11 cellular contexts compared by ENCODE assay signal in the genomic region with DNA sequence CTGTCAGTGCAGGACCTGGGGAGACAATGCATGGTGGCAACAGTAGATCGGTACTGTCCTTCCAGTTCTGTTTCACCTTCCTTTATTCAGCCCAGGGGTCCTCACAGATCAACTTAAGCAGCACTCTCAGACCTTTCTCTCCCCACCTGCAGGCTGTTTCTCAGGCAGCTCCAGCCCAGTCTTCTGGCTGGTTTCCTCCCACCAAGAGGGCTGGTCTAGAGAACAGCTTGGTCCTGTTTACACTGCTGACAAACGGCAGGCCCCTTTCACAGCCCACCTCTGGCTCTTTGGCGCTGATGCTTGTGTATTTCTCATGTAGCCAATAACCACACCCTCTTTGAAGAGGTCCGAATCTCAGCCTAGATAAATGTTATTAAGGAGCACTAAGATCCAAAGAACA.
DNase-seq lines count a peak whose midpoint lies in the region; ATAC-seq and TF ChIP-seq lines count a peak whose summit lies in the region.
"Had no signal": no experiment of that assay in that cellular context is flagged by ENCODE, and none has a peak within 500 bp of the region (broad histone marks: within the 10 kb centered on the region; RNA-seq: fewer than 3 reads in every experiment).

No MANE protein-coding gene starts in this region.

- no peak for TF ChIP-seq CTCF in fibroblast of the aortic adventitia (IDR thresholded peaks at IDR 0.05; ENCODE audit: insufficient read depth, low read length)

- H3K36me3 Mint-ChIP-seq in activated naive CD4-positive, alpha-beta T cell treated with anti-CD3 and anti-CD28 coated beads, Interleukin-2, amount 50 U/mL, for 24 hours = peaks cover 22% of the 10 kb centered on the region

- H3K4me3 ChIP-seq in fibroblast of the aortic adventitia (ENCODE audit: low read depth, low read length) = no peak overlapping the region

- peak overlapping the region; percentile 76 for H3K27ac Mint-ChIP-seq in activated naive CD4-positive, alpha-beta T cell treated with anti-CD3 and anti-CD28 coated beads, Interleukin-2, amount 50 U/mL, for 24 hours

- H3K9me3 Mint-ChIP-seq in activated naive CD4-positive, alpha-beta T cell treated with anti-CD3 and anti-CD28 coated beads, Interleukin-2, amount 50 U/mL, for 24 hours = peaks cover 17% of the 10 kb centered on the region

- peak overlapping the region; percentile 45 for H3K4me3 Mint-ChIP-seq in activated naive CD4-positive, alpha-beta T cell treated with anti-CD3 and anti-CD28 coated beads, Interleukin-2, amount 50 U/mL, for 24 hours

- DNase-seq in activated naive CD4-positive, alpha-beta T cell (lab: John Stamatoyannopoulos, UW) = no peak
- DNase-seq in NCI-H748 (lab: John Stamatoyannopoulos, UW; ENCODE audit: unreplicated experiment) (peak; percentile 87), fibroblast of the aortic adventitia (ENCODE audit: low read depth) (peak; percentile 64), retina (peak; percentile 3)
- DNase-seq in activated CD8-positive, alpha-beta memory T cell treated with anti-CD3 and anti-CD28 coated beads, Interleukin-2, amount 50 U/mL, for 48 hours = no peak
- DNase-seq: amygdala, C1 segment of cervical spinal cord, OCI-M1 had no signal

- H3K27me3 Mint-ChIP-seq in activated naive CD4-positive, alpha-beta T cell treated with anti-CD3 and anti-CD28 coated beads, Interleukin-2, amount 50 U/mL, for 24 hours = no peaks in the 10 kb centered on the region

- peaks cover 75% of the 10 kb centered on the region for H3K4me1 Mint-ChIP-seq in activated naive CD4-positive, alpha-beta T cell treated with anti-CD3 and anti-CD28 coated beads, Interleukin-2, amount 50 U/mL, for 24 hours

- ATAC-seq in HG03135 (IDR thresholded peaks at IDR 0.05; ENCODE audit: unreplicated experiment) (no peak), HG02884 (IDR thresholded peaks at IDR 0.05; ENCODE audit: unreplicated experiment) (no peak)

Comparison
In these comparisons a context has a peak if more than half of its experiments do, and no peak if none do; other contexts are left out.
1. DNase-seq: peak in NCI-H748 (single experiment), fibroblast of the aortic adventitia (single experiment) and retina (single experiment); none in activated naive CD4-positive, alpha-beta T cell (0 of 4) and activated CD8-positive, alpha-beta memory T cell treated with anti-CD3 and anti-CD28 coated beads, Interleukin-2, amount 50 U/mL, for 48 hours (single experiment).